32 cellular contexts compared by ENCODE assay signal in genomic region chr14:23522643-23523198, GRCh38. TPM values are rescaled to one million over a fixed set of nuclear protein-coding genes. Genes with fewer than 3 reads are reported as not detected.
"Had no signal": no experiment of that assay in that cellular context is flagged by ENCODE, and none has a peak within 500 bp of the region (broad histone marks: within the 10 kb centered on the region; RNA-seq: fewer than 3 reads in every experiment).

No MANE protein-coding gene starts in this region.

- H3K36me3 ChIP-seq: brain microvascular endothelial cell, SJCRH30 had no signal

- H3K36me3 Mint-ChIP-seq: activated CD4-positive, alpha-beta memory T cell treated with anti-CD3 and anti-CD28 coated beads for 36 hours; activated CD8-positive, alpha-beta memory T cell treated with anti-CD3 and anti-CD28 coated beads, Interleukin-2, amount 10 ng/mL, durations not matched to agents 7 days and 5 days; activated naive CD4-positive, alpha-beta T cell treated with anti-CD3 and anti-CD28 coated beads, Interleukin-2, amount 10 ng/mL, durations not matched to agents 7 days and 5 days; activated naive CD8-positive, alpha-beta T cell had no signal

- H3K9me3 Mint-ChIP-seq: activated B cell treated with CpG ODN at 0.5 μM for 24 hours; activated CD4-positive, alpha-beta memory T cell treated with anti-CD3 and anti-CD28 coated beads for 36 hours; activated naive CD4-positive, alpha-beta T cell treated with anti-CD3 and anti-CD28 coated beads, Interleukin-2, amount 10 ng/mL, durations not matched to agents 7 days and 5 days; activated naive CD8-positive, alpha-beta T cell treated with anti-CD3 and anti-CD28 coated beads, Interleukin-2, amount 50 U/mL, for 24 hours; T-helper 1 cell treated with Interleukin-12 subunit alpha and Interleukin-12 subunit beta and Interleukin-4 antibody, amounts not matched to agents 30 μg/mL and 1 μg/mL, for 36 hours; T-helper 2 cell treated with Interferon-gamma antibody and Interleukin-4, amounts not matched to agents 5 μg/mL and 100 μg/mL, for 36 hours had no signal

- H3K9me3 ChIP-seq: SJCRH30 had no signal

- H3K4me3 Mint-ChIP-seq: activated B cell treated with CpG ODN at 0.5 μM for 24 hours; activated CD4-positive, alpha-beta memory T cell treated with anti-CD3 and anti-CD28 coated beads for 36 hours; activated CD8-positive, alpha-beta memory T cell treated with anti-CD3 and anti-CD28 coated beads, Interleukin-2, amount 10 ng/mL, durations not matched to agents 7 days and 5 days; activated naive CD4-positive, alpha-beta T cell treated with anti-CD3 and anti-CD28 coated beads, Interleukin-2, amount 10 ng/mL, durations not matched to agents 7 days and 5 days; activated naive CD8-positive, alpha-beta T cell; activated naive CD8-positive, alpha-beta T cell treated with anti-CD3 and anti-CD28 coated beads, Interleukin-2, amount 50 U/mL, for 24 hours; T-helper 1 cell treated with Interleukin-12 subunit alpha and Interleukin-12 subunit beta and Interleukin-4 antibody, amounts not matched to agents 30 μg/mL and 1 μg/mL, for 36 hours; T-helper 2 cell treated with Interferon-gamma antibody and Interleukin-4, amounts not matched to agents 5 μg/mL and 100 μg/mL, for 36 hours had no signal

- H3K27ac Mint-ChIP-seq: activated B cell treated with CpG ODN at 0.5 μM for 24 hours; activated CD4-positive, alpha-beta memory T cell treated with anti-CD3 and anti-CD28 coated beads for 36 hours; activated CD8-positive, alpha-beta memory T cell treated with anti-CD3 and anti-CD28 coated beads, Interleukin-2, amount 10 ng/mL, durations not matched to agents 7 days and 5 days; activated naive CD4-positive, alpha-beta T cell treated with anti-CD3 and anti-CD28 coated beads, Interleukin-2, amount 10 ng/mL, durations not matched to agents 7 days and 5 days; activated naive CD8-positive, alpha-beta T cell; activated naive CD8-positive, alpha-beta T cell treated with anti-CD3 and anti-CD28 coated beads, Interleukin-2, amount 50 U/mL, for 24 hours; T-helper 1 cell treated with Interleukin-12 subunit alpha and Interleukin-12 subunit beta and Interleukin-4 antibody, amounts not matched to agents 30 μg/mL and 1 μg/mL, for 36 hours; T-helper 2 cell treated with Interferon-gamma antibody and Interleukin-4, amounts not matched to agents 5 μg/mL and 100 μg/mL, for 36 hours had no signal

- H3K27me3 Mint-ChIP-seq: activated B cell treated with CpG ODN at 0.5 μM for 24 hours; activated CD4-positive, alpha-beta memory T cell treated with anti-CD3 and anti-CD28 coated beads for 36 hours; activated CD8-positive, alpha-beta memory T cell treated with anti-CD3 and anti-CD28 coated beads, Interleukin-2, amount 10 ng/mL, durations not matched to agents 7 days and 5 days; activated naive CD4-positive, alpha-beta T cell treated with anti-CD3 and anti-CD28 coated beads, Interleukin-2, amount 10 ng/mL, durations not matched to agents 7 days and 5 days; activated naive CD8-positive, alpha-beta T cell; activated naive CD8-positive, alpha-beta T cell treated with anti-CD3 and anti-CD28 coated beads, Interleukin-2, amount 50 U/mL, for 24 hours had no signal

- ATAC-seq: activated CD8-positive, alpha-beta memory T cell treated with anti-CD3 and anti-CD28 coated beads, Interleukin-2, amount 10 ng/mL, durations not matched to agents 7 days and 5 days; activated naive CD8-positive, alpha-beta T cell treated with anti-CD3 and anti-CD28 coated beads, Interleukin-2, amount 50 U/mL, for 24 hours had no signal

- H3K4me1 Mint-ChIP-seq: activated B cell treated with CpG ODN at 0.5 μM for 24 hours; activated CD8-positive, alpha-beta memory T cell treated with anti-CD3 and anti-CD28 coated beads, Interleukin-2, amount 10 ng/mL, durations not matched to agents 7 days and 5 days; activated naive CD4-positive, alpha-beta T cell treated with anti-CD3 and anti-CD28 coated beads, Interleukin-2, amount 10 ng/mL, durations not matched to agents 7 days and 5 days; activated naive CD8-positive, alpha-beta T cell treated with anti-CD3 and anti-CD28 coated beads, Interleukin-2, amount 50 U/mL, for 24 hours had no signal

- H3K4me3 ChIP-seq: SJCRH30, SK-N-MC had no signal

- DNase-seq: activated B cell treated with CpG ODN at 0.5 μM for 24 hours; activated CD4-positive, alpha-beta memory T cell treated with anti-CD3 and anti-CD28 coated beads for 36 hours; activated CD4-positive, alpha-beta T cell treated with anti-CD3 and anti-CD28 coated beads for 4 hours; activated CD4-positive, alpha-beta T cell treated with anti-CD3 and anti-CD28 coated beads, Interleukin-2, amount 50 U/mL, for 1 hour; activated CD4-positive, CD25-positive, alpha-beta regulatory T cell treated with anti-CD3 and anti-CD28 coated beads, Interleukin-2, amount 50 U/mL, for 72 hours; activated CD8-positive, alpha-beta memory T cell treated with anti-CD3 and anti-CD28 coated beads for 24 hours; activated CD8-positive, alpha-beta memory T cell treated with anti-CD3 and anti-CD28 coated beads, Interleukin-2, amount 10 ng/mL, durations not matched to agents 7 days and 5 days; activated CD8-positive, alpha-beta memory T cell treated with anti-CD3 and anti-CD28 coated beads, Interleukin-2, amount 50 U/mL, for 48 hours; activated effector memory CD4-positive, alpha-beta T cell treated with Interleukin-2 at 50 U/mL for 16 hours; activated naive CD4-positive, alpha-beta T cell treated with anti-CD3 and anti-CD28 coated beads, Interleukin-2, amount 10 ng/mL, durations not matched to agents 7 days and 5 days; activated naive CD8-positive, alpha-beta T cell treated with anti-CD3 and anti-CD28 coated beads, Interleukin-2, amount 50 U/mL, for 24 hours; activated T-cell treated with anti-CD3 and anti-CD28 coated beads, Interleukin-2, amount 50 U/mL, for 48 hours; anterior cingulate cortex; brain microvascular endothelial cell; central memory CD4-positive, alpha-beta T cell; Karpas-422; KBM-7; NCI-H1436 treated with DMSO at 0.1 percent for 48 hours; NCI-H1694 treated with DMSO at 0.1 percent for 48 hours; NCI-H2029; NCI-H345; NCI-H524 treated with DMSO at 0.1 percent for 48 hours; SHP77; SJCRH30 had no signal

- H3K27me3 ChIP-seq: brain microvascular endothelial cell had no signal

- H3K27ac ChIP-seq: brain microvascular endothelial cell, SJCRH30, SK-N-MC, VCaP had no signal

RNA-seq across cellular contexts. Expression of gene ZFHX2, which starts 28.8 kb away (rescaled TPM):
- total RNA-seq: RPMI7951 had no signal

RNA-seq across cellular contexts. Expression of gene AP1G2, which starts 44.9 kb away (rescaled TPM):
- total RNA-seq: SJCRH30 had no signal

RNA-seq across cellular contexts. Expression of gene JPH4, which starts 55.9 kb away (rescaled TPM):
- total RNA-seq: MCF 10A, NCI-H460 had no signal
